Comparison of ENCODE assay signal across 1 cellular context in the genomic region with DNA sequence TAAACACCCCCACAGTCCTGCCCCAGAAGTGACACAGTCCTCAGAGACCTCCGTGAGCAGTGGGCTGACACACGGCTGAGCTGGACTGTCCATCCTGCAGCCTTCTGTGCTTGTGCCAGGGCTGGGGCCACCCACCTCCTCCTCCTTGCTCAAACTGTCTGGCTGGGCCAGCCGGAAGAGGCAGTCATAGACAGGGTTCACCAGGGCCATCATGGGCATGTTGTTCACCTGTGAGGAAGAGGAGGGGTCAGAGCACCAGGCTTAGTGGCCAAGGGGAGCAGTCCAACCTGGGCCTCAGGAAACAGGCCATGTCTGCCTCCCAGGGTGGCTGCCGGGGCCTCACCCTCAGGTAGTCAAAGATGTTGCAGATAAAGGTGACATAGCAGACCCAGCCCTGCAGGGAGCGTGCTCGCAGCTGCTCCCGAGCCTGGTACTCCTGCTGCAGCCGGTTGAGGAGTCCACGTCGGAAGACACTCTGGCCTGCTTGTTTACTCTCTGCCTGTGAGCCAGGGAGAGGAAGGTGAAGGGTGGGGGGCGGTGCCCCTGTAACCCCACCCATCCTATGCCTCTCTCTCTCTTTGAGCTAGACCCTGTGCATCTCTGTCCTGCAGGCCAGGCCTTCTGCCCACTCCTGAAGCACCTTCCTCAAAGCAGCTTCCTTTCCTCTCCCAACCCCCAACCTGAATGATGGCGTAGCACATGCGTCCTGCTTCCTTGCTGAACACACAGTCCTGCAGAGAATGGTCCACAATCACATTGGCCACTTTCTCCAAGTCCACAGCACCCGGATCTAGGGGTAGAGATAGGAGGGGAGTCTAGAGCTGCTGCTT.
A peak's percentile ranks its signal among the peaks of the same experiment; 100 is the strongest.
TF ChIP-seq lines count a peak whose summit lies in the region.

No MANE protein-coding gene starts in this region.

TF ChIP-seq in WTC11, 78 proteins besides CTCF, POLR2A, EP300 and RAD21 (continued from another document):
- TF ChIP-seq, protein P1, sequence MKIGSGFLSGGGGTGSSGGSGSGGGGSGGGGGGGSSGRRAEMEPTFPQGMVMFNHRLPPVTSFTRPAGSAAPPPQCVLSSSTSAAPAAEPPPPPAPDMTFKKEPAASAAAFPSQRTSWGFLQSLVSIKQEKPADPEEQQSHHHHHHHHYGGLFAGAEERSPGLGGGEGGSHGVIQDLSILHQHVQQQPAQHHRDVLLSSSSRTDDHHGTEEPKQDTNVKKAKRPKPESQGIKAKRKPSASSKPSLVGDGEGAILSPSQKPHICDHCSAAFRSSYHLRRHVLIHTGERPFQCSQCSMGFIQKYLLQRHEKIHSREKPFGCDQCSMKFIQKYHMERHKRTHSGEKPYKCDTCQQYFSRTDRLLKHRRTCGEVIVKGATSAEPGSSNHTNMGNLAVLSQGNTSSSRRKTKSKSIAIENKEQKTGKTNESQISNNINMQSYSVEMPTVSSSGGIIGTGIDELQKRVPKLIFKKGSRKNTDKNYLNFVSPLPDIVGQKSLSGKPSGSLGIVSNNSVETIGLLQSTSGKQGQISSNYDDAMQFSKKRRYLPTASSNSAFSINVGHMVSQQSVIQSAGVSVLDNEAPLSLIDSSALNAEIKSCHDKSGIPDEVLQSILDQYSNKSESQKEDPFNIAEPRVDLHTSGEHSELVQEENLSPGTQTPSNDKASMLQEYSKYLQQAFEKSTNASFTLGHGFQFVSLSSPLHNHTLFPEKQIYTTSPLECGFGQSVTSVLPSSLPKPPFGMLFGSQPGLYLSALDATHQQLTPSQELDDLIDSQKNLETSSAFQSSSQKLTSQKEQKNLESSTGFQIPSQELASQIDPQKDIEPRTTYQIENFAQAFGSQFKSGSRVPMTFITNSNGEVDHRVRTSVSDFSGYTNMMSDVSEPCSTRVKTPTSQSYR (CRISPR knock-in tag; IDR thresholded peaks at IDR 0.05), result 0 out of 2 replicates have a peak, but pooled peaks have one; percentile 64
